In genomic region chr12:106146987-106147386, GRCh38 we compare ENCODE assay signal across 2 cellular contexts.
TF ChIP-seq lines count a peak whose summit lies in the region.

No MANE protein-coding gene starts in this region.

TF ChIP-seq in liver, 16 proteins besides CTCF, POLR2A, EP300 and RAD21:
- TF ChIP-seq HNF4A (conservative IDR thresholded peaks at IDR 0.05) (peak; percentile 90 to 94), FOXA1 (IDR thresholded peaks at IDR 0.05) (no peak), HNF4G (IDR thresholded peaks at IDR 0.05) (peak; percentile 67), RXRA (IDR thresholded peaks at IDR 0.05) (peak; percentile 54 to 57)

TF ChIP-seq in HepG2, 621 proteins besides CTCF, POLR2A, EP300 and RAD21:
- TF ChIP-seq ZNF224 (CRISPR knock-in tag; IDR thresholded peaks at IDR 0.05) (no peak), YY1 (IDR thresholded peaks at IDR 0.05; ENCODE audit: insufficient read depth, insufficient replicate concordance, low read depth, low read length) (no peak), JUNB (CRISPR knock-in tag; IDR thresholded peaks at IDR 0.05; ENCODE audit: borderline replicate concordance) (no peak), SRSF4 (IDR thresholded peaks at IDR 0.05; ENCODE audit: low read depth, low read length, poor library complexity, severe bottlenecking) (no peak), HNRNPLL (IDR thresholded peaks at IDR 0.05; ENCODE audit: low read depth, low read length, poor library complexity, severe bottlenecking) (no peak), ZIK1 (CRISPR knock-in tag; IDR thresholded peaks at IDR 0.05; ENCODE audit: borderline replicate concordance, low read depth) (no peak), ZNF552 (CRISPR knock-in tag; IDR thresholded peaks at IDR 0.05; ENCODE audit: borderline replicate concordance) (no peak), KLF13 (CRISPR knock-in tag; IDR thresholded peaks at IDR 0.05) (no peak), E2F1 (CRISPR knock-in tag; IDR thresholded peaks at IDR 0.05) (no peak), DNMT1 (CRISPR knock-in tag; IDR thresholded peaks at IDR 0.05) (no peak)
- TF ChIP-seq, protein P1, sequence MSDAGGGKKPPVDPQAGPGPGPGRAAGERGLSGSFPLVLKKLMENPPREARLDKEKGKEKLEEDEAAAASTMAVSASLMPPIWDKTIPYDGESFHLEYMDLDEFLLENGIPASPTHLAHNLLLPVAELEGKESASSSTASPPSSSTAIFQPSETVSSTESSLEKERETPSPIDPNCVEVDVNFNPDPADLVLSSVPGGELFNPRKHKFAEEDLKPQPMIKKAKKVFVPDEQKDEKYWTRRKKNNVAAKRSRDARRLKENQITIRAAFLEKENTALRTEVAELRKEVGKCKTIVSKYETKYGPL (CRISPR knock-in tag; IDR thresholded peaks at IDR 0.05) = no peak
- TF ChIP-seq, protein P2, sequence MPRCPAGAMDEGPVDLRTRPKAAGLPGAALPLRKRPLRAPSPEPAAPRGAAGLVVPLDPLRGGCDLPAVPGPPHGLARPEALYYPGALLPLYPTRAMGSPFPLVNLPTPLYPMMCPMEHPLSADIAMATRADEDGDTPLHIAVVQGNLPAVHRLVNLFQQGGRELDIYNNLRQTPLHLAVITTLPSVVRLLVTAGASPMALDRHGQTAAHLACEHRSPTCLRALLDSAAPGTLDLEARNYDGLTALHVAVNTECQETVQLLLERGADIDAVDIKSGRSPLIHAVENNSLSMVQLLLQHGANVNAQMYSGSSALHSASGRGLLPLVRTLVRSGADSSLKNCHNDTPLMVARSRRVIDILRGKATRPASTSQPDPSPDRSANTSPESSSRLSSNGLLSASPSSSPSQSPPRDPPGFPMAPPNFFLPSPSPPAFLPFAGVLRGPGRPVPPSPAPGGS (CRISPR knock-in tag; IDR thresholded peaks at IDR 0.05) = no peak
TF ChIP-seq in HepG2: peak in this region for 0.
